ENCODE assay signal across 16 cellular contexts in the genomic region with DNA sequence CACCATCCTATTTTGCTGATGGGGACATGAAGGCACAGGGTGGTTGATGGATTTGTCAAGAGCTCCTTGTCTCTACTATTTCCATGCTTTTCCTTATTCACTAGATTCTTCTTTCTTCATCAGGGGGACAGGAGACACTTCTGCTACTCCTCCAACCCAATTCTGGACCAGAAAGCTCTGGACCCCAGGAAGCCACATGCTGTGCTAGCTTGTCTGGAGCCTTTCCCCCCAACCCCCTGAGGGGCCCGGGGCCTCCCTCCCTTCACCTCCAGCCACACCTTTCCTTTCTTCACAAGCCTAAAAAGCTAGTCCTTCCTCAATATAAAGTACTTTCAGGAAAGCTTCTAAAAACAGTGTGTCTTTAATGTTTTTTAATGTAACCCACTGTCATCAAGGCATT.
DNase-seq lines count a peak whose midpoint lies in the region; ATAC-seq and TF ChIP-seq lines count a peak whose summit lies in the region.
"Had no signal": no experiment of that assay in that cellular context is flagged by ENCODE, and none has a peak within 500 bp of the region (broad histone marks: within the 10 kb centered on the region; RNA-seq: fewer than 3 reads in every experiment).

No MANE protein-coding gene starts in this region.

- H3K9me3 Mint-ChIP-seq in activated CD4-positive, alpha-beta memory T cell treated with anti-CD3 and anti-CD28 coated beads for 36 hours = peaks cover 5% of the 10 kb centered on the region
- H3K9me3 Mint-ChIP-seq: CD4-positive, alpha-beta memory T cell had no signal

- no peak overlapping the region for H3K27ac ChIP-seq in right atrium auricular region
- H3K27ac ChIP-seq: BLaER1 had no signal

- H3K4me3 Mint-ChIP-seq in activated CD4-positive, alpha-beta memory T cell treated with anti-CD3 and anti-CD28 coated beads for 36 hours = no peak overlapping the region
- H3K4me3 Mint-ChIP-seq: CD14-positive monocyte had no signal

- intact Hi-C loops in Right ventricle myocardium superior (cut with DNase I) = no loop called here
- intact Hi-C loops in sciatic nerve (cut with DNase I) = no loop called here
- intact Hi-C loops in activated CD4-positive, alpha-beta memory T cell treated with anti-CD3 and anti-CD28 coated beads for 36 hours (cut with micrococcal nuclease) = no loop called here

- no peaks in the 10 kb centered on the region for H3K27me3 ChIP-seq in right atrium auricular region
- H3K27me3 ChIP-seq: BLaER1 had no signal

- no peak for TF ChIP-seq CTCF in right atrium auricular region (IDR thresholded peaks at IDR 0.05)

- CTCF ChIA-PET in activated CD4-positive, alpha-beta memory T cell treated with anti-CD3 and anti-CD28 coated beads for 36 hours (lab: Charles Lee) = interaction anchor here (1.0 to 2.6 kb wide), 2 partner anchors 14 to 16 kb away, joined by 3 to 7 read pairs; no protein-coding TSS in a partner anchor

- H3K36me3 ChIP-seq in right atrium auricular region = no peaks in the 10 kb centered on the region
- H3K36me3 ChIP-seq: BLaER1, HAP-1 had no signal

- POLR2A ChIA-PET in activated CD4-positive, alpha-beta memory T cell treated with anti-CD3 and anti-CD28 coated beads for 36 hours (lab: Charles Lee) = no interaction called here

- ATAC-seq in Right ventricle myocardium superior (ENCODE audit: poor library complexity) (no peak), sciatic nerve (no peak), HG03342 (IDR thresholded peaks at IDR 0.05; ENCODE audit: unreplicated experiment) (no peak)

- H3K4me3 ChIP-seq in right atrium auricular region = no peak overlapping the region
- H3K4me3 ChIP-seq: BLaER1, HAP-1 had no signal

- peaks cover 16% of the 10 kb centered on the region for H3K27me3 Mint-ChIP-seq in activated CD4-positive, alpha-beta memory T cell treated with anti-CD3 and anti-CD28 coated beads for 36 hours

- DNase-seq in right atrium auricular region (ENCODE audit: low spot score) (peak; percentile 23), Right ventricle myocardium superior (no peak), islet precursor cell (peak; percentile 33), sciatic nerve (ENCODE audit: low spot score) (peak; percentile 18), NCI-H1105 treated with DMSO at 0.1 percent for 48 hours (lab: John Stamatoyannopoulos, UW) (no peak)
- no peak for DNase-seq in activated CD4-positive, alpha-beta memory T cell treated with anti-CD3 and anti-CD28 coated beads for 36 hours
- DNase-seq: 8988T; CD4-positive, alpha-beta memory T cell; DMS153; DMS79; GDM1; GOT3 had no signal

- H3K27ac Mint-ChIP-seq in activated CD4-positive, alpha-beta memory T cell treated with anti-CD3 and anti-CD28 coated beads for 36 hours = no peak overlapping the region
- H3K27ac Mint-ChIP-seq: CD14-positive monocyte; CD4-positive, alpha-beta memory T cell had no signal

- H3K4me1 Mint-ChIP-seq in activated CD4-positive, alpha-beta memory T cell treated with anti-CD3 and anti-CD28 coated beads for 36 hours (ENCODE audit: low read depth) = no peaks in the 10 kb centered on the region
- H3K4me1 Mint-ChIP-seq: CD14-positive monocyte; CD4-positive, alpha-beta memory T cell had no signal

- no peaks in the 10 kb centered on the region for H3K4me1 ChIP-seq in right atrium auricular region
- H3K4me1 ChIP-seq: BLaER1, HAP-1 had no signal

- H3K36me3 Mint-ChIP-seq in activated CD4-positive, alpha-beta memory T cell treated with anti-CD3 and anti-CD28 coated beads for 36 hours = no peaks in the 10 kb centered on the region
- H3K36me3 Mint-ChIP-seq: CD14-positive monocyte; CD4-positive, alpha-beta memory T cell had no signal

- no peaks in the 10 kb centered on the region for H3K9me3 ChIP-seq in right atrium auricular region
- H3K9me3 ChIP-seq: BLaER1, HAP-1 had no signal

Comparison
In these comparisons a context has a peak if more than half of its experiments do, and no peak if none do; other contexts are left out.
1. DNase-seq: peak in right atrium auricular region (single experiment), islet precursor cell (single experiment) and sciatic nerve (single experiment); none in Right ventricle myocardium superior (single experiment), activated CD4-positive, alpha-beta memory T cell treated with anti-CD3 and anti-CD28 coated beads for 36 hours (single experiment) and NCI-H1105 treated with DMSO at 0.1 percent for 48 hours (single experiment).